8 cellular contexts compared by ENCODE assay signal in the genomic region with DNA sequence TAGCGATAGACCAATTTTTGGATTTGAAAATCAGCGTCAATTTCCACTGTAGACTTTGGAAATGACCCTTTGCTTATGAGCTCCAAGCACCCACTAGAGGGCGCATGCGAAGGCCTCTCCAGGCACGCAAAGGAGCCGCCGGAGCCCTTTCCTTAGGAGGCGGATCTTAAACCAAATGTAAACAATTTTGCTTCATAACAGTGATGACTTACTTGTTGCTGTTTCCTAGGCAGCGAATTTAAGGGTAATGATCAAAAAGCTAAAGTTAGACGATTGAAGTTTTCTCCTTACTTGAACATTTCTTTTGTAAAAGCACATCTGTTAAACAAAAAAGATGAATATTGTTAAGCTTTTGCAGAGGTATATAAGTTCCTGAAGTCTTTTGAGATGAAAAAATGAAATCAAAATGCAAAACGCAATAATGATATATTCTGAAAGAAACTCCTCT. TPM values are rescaled to one million over a fixed set of nuclear protein-coding genes. Genes with fewer than 3 reads are reported as not detected.
A peak's percentile ranks its signal among the peaks of the same experiment; 100 is the strongest.
DNase-seq lines count a peak whose midpoint lies in the region; ATAC-seq and TF ChIP-seq lines count a peak whose summit lies in the region.

No MANE protein-coding gene starts in this region.

- peak overlapping the region; percentile 42 for H3K4me3 ChIP-seq in OCI-LY3 (ENCODE audit: low read length)

- ATAC-seq in HG03354 (IDR thresholded peaks at IDR 0.05; ENCODE audit: poor library complexity, severe bottlenecking, unreplicated experiment), result peak; percentile 71
- ATAC-seq in GM21515 (IDR thresholded peaks at IDR 0.05; ENCODE audit: unreplicated experiment), result no peak

- no peak overlapping the region for H3K9ac ChIP-seq in OCI-LY3 (ENCODE audit: low read length)

- DNase-seq in COLO829 (ENCODE audit: low spot score) (peak; percentile 95), epidermal melanocyte (ENCODE audit: insufficient read length, low spot score) (peak; percentile 73), mucosa of gallbladder (ENCODE audit: low spot score) (peak; percentile 79)
- peak; percentile 86 for DNase-seq in activated CD8-positive, alpha-beta memory T cell treated with anti-CD3 and anti-CD28 coated beads, Interleukin-2, amount 50 U/mL, for 48 hours
- peak; percentile 87 for DNase-seq in stimulated activated CD8-positive, alpha-beta memory T cell treated with anti-CD3 and anti-CD28 coated beads, Interleukin-4, amount 100 ng/mL, for 48 hours

- TF ChIP-seq CTCF in OCI-LY3 (IDR thresholded peaks at IDR 0.05; ENCODE audit: low read depth, low read length), result peak; percentile 75

- H3K9me3 ChIP-seq in OCI-LY3 (ENCODE audit: insufficient read depth, low read length), result no peaks in the 10 kb centered on the region

- peaks cover 8% of the 10 kb centered on the region for H3K4me1 ChIP-seq in OCI-LY3 (ENCODE audit: low read length)

- H2AFZ ChIP-seq in OCI-LY3 (ENCODE audit: low read depth, low read length), result peak overlapping the region; percentile 35; the same call in 1 of the 2 replicates

- no peaks in the 10 kb centered on the region for H4K20me1 ChIP-seq in OCI-LY3 (ENCODE audit: insufficient read depth, low read length)

- peak overlapping the region; percentile 68 for H3K4me2 ChIP-seq in OCI-LY3 (ENCODE audit: low read length)

- no peaks in the 10 kb centered on the region for H3K36me3 ChIP-seq in OCI-LY3 (replicated peaks; ENCODE audit: low read depth, low read length)

- H3K27me3 ChIP-seq in OCI-LY3 (ENCODE audit: low read depth, low read length), result peaks cover 21% of the 10 kb centered on the region

- H3K27ac ChIP-seq in OCI-LY3 (ENCODE audit: low read length), result no peak overlapping the region

- H3K79me2 ChIP-seq in OCI-LY3 (ENCODE audit: low read length), result no peaks in the 10 kb centered on the region

RNA-seq across cellular contexts. Expression of a gene that starts 29.2 kb away (rescaled TPM):
- total RNA-seq in mucosa of gallbladder, result 20.7 TPM
